In genomic region chr4:17811078-17811603, GRCh38 we compare ENCODE assay signal across 8 cellular contexts. TPM values are rescaled to one million over a fixed set of nuclear protein-coding genes. Genes with fewer than 3 reads are reported as not detected.
DNase-seq lines count a peak whose midpoint lies in the region; ATAC-seq lines count a peak whose summit lies in the region.

No MANE protein-coding gene starts in this region.

- peak; percentile 30 for DNase-seq in activated naive CD4-positive, alpha-beta T cell treated with anti-CD3 and anti-CD28 coated beads for 36 hours
- DNase-seq in activated naive CD4-positive, alpha-beta T cell (lab: John Stamatoyannopoulos, UW) = no peak
- DNase-seq in OCI-M1 (lab: John Stamatoyannopoulos, UW) (peak; percentile 56), RPMI8226 (no peak), NCI-H1417 treated with DMSO at 0.1 percent for 48 hours (lab: John Stamatoyannopoulos, UW) (no peak)
- peak in 1 of 3 experiments; percentile 9 for DNase-seq in effector memory CD8-positive, alpha-beta T cell
- peak in 2 of 10 donors; percentile 6 to 63 for DNase-seq in naive thymus-derived CD8-positive, alpha-beta T cell

- ATAC-seq in HG02798 (IDR thresholded peaks at IDR 0.05; ENCODE audit: poor library complexity, unreplicated experiment) = peak; percentile 31
- ATAC-seq in effector memory CD8-positive, alpha-beta T cell (replicated peaks) = peak; percentile 10
- peak; percentile 12 to 23 for ATAC-seq in naive thymus-derived CD8-positive, alpha-beta T cell

- peak overlapping the region; percentile 99 for H3K27ac Mint-ChIP-seq in activated naive CD4-positive, alpha-beta T cell treated with anti-CD3 and anti-CD28 coated beads for 36 hours
- H3K27ac Mint-ChIP-seq in effector memory CD8-positive, alpha-beta T cell = peak overlapping the region; percentile 97 to 98
- peak overlapping the region; percentile 97 to 100 (median 98) for H3K27ac Mint-ChIP-seq in naive thymus-derived CD8-positive, alpha-beta T cell

- H3K4me1 Mint-ChIP-seq in activated naive CD4-positive, alpha-beta T cell treated with anti-CD3 and anti-CD28 coated beads for 36 hours (ENCODE audit: low read depth) = peaks cover 35% of the 10 kb centered on the region
- peaks cover 32 to 53% of the 10 kb centered on the region in 2 donors for H3K4me1 Mint-ChIP-seq in effector memory CD8-positive, alpha-beta T cell (ENCODE audit: low read depth in 2 of 2)
- peaks cover 22 to 59% (median 48%) of the 10 kb centered on the region in 4 donors for H3K4me1 Mint-ChIP-seq in naive thymus-derived CD8-positive, alpha-beta T cell

- intact Hi-C loops in activated naive CD4-positive, alpha-beta T cell treated with anti-CD3 and anti-CD28 coated beads for 36 hours (cut with micrococcal nuclease) = loop anchor here (2.0 to 10.0 kb wide), 2 partner anchors 474 to 1586 kb away; partner anchors contain the start of gene TAPT1

- CTCF ChIA-PET in activated naive CD4-positive, alpha-beta T cell treated with anti-CD3 and anti-CD28 coated beads for 36 hours (lab: Charles Lee) = no interaction called here

- H3K4me3 Mint-ChIP-seq in activated naive CD4-positive, alpha-beta T cell treated with anti-CD3 and anti-CD28 coated beads for 36 hours = peak overlapping the region; percentile 100
- peak overlapping the region; percentile 90 to 93 for H3K4me3 Mint-ChIP-seq in effector memory CD8-positive, alpha-beta T cell
- peak overlapping the region; percentile 91 to 100 (median 97) for H3K4me3 Mint-ChIP-seq in naive thymus-derived CD8-positive, alpha-beta T cell

- POLR2A ChIA-PET in naive thymus-derived CD8-positive, alpha-beta T cell (lab: Charles Lee) = interaction anchor here (1.0 to 3.0 kb wide), 5 partner anchors 196 to 270 kb away, joined by 3 to 17 read pairs (median 4); partner anchors contain the start of gene MED28

- H3K27me3 Mint-ChIP-seq in activated naive CD4-positive, alpha-beta T cell treated with anti-CD3 and anti-CD28 coated beads for 36 hours (ENCODE audit: low read depth) = no peaks in the 10 kb centered on the region
- no peaks in the 10 kb centered on the region for H3K27me3 Mint-ChIP-seq in effector memory CD8-positive, alpha-beta T cell
- no peaks in the 10 kb centered on the region for H3K27me3 Mint-ChIP-seq in naive thymus-derived CD8-positive, alpha-beta T cell

- H3K9me3 Mint-ChIP-seq in activated naive CD4-positive, alpha-beta T cell treated with anti-CD3 and anti-CD28 coated beads for 36 hours = no peaks in the 10 kb centered on the region
- H3K9me3 Mint-ChIP-seq in effector memory CD8-positive, alpha-beta T cell = no peaks in the 10 kb centered on the region
- no peaks in the 10 kb centered on the region for H3K9me3 Mint-ChIP-seq in naive thymus-derived CD8-positive, alpha-beta T cell

- H3K36me3 Mint-ChIP-seq in activated naive CD4-positive, alpha-beta T cell treated with anti-CD3 and anti-CD28 coated beads for 36 hours (ENCODE audit: low read depth) = peaks cover 46% of the 10 kb centered on the region
- H3K36me3 Mint-ChIP-seq in effector memory CD8-positive, alpha-beta T cell (ENCODE audit: insufficient read depth) = peaks cover 18% of the 10 kb centered on the region
- peaks cover 0 to 18% (median 5%) of the 10 kb centered on the region in 3 donors for H3K36me3 Mint-ChIP-seq in naive thymus-derived CD8-positive, alpha-beta T cell

RNA-seq across cellular contexts. Expression of gene NCAPG, which starts 0.4 kb away (rescaled TPM):
- total RNA-seq in activated naive CD4-positive, alpha-beta T cell treated with anti-CD3 and anti-CD28 coated beads for 36 hours = 10 to 100 TPM; 70.2 to 78.4 TPM
- under 1 TPM; 0.38 to 0.81 TPM for total RNA-seq in naive thymus-derived CD8-positive, alpha-beta T cell
- polyA plus RNA-seq in naive thymus-derived CD8-positive, alpha-beta T cell = under 1 TPM in 1 of 3 donors, not detected in 2; 0.24 TPM

RNA-seq across cellular contexts. Expression of gene DCAF16, which starts 0.6 kb away (rescaled TPM):
- 10 to 100 TPM; 46.6 to 48.5 TPM for total RNA-seq in activated naive CD4-positive, alpha-beta T cell treated with anti-CD3 and anti-CD28 coated beads for 36 hours
- 10 to 100 TPM; 74.0 to 74.3 TPM for total RNA-seq in naive thymus-derived CD8-positive, alpha-beta T cell
- polyA plus RNA-seq in naive thymus-derived CD8-positive, alpha-beta T cell = 10 to 100 TPM; 18.4 to 23.1 (median 21.2) TPM

RNA-seq across cellular contexts. Expression of gene FAM184B, which starts 29.7 kb away (rescaled TPM):
- total RNA-seq in activated naive CD4-positive, alpha-beta T cell treated with anti-CD3 and anti-CD28 coated beads for 36 hours = not detected
- total RNA-seq in naive thymus-derived CD8-positive, alpha-beta T cell = not detected
- polyA plus RNA-seq in naive thymus-derived CD8-positive, alpha-beta T cell = under 1 TPM in 2 of 3 donors, not detected in 1; 0.03 to 0.13 TPM

Comparison
In these comparisons a context has a peak if more than half of its experiments do, and no peak if none do; other contexts are left out.
1. DNase-seq: peak in activated naive CD4-positive, alpha-beta T cell treated with anti-CD3 and anti-CD28 coated beads for 36 hours (single experiment) and OCI-M1 (single experiment); none in activated naive CD4-positive, alpha-beta T cell (0 of 4), RPMI8226 (single experiment) and NCI-H1417 treated with DMSO at 0.1 percent for 48 hours (single experiment).
2. RNA of gene NCAPG, which starts 0.4 kb away (total RNA-seq): 70.2 to 78.4 TPM in activated naive CD4-positive, alpha-beta T cell treated with anti-CD3 and anti-CD28 coated beads for 36 hours; 0.38 to 0.81 TPM in naive thymus-derived CD8-positive, alpha-beta T cell; every median in the first group is over 10 times any median in the second.
3. Peak in every context shown above with its lines, with median percentiles within 50 percentile points of each other: H3K27ac Mint-ChIP-seq, H3K4me3 Mint-ChIP-seq and ATAC-seq.